In genomic region chr21:39696196-39696595, GRCh38 we compare ENCODE assay signal across 24 cellular contexts. TPM values are rescaled to one million over a fixed set of nuclear protein-coding genes. Genes with fewer than 3 reads are reported as not detected.
"Had no signal": no experiment of that assay in that cellular context is flagged by ENCODE, and none has a peak within 500 bp of the region (broad histone marks: within the 10 kb centered on the region; RNA-seq: fewer than 3 reads in every experiment).

No MANE protein-coding gene starts in this region.

- H3K4me1 ChIP-seq: SJCRH30 had no signal

- H3K27ac ChIP-seq: KMS-11, PC-9, RWPE1, SJCRH30, SK-N-MC had no signal

- H3K27me3 ChIP-seq: MG63, SJCRH30 had no signal

- H3K4me3 ChIP-seq: MG63, PC-9, SJCRH30, SK-N-MC had no signal

- H3K9me3 ChIP-seq: MG63, SJCRH30 had no signal

- DNase-seq: Karpas-422, KBM-7, MG63, NCI-H1048, NCI-H1436, NCI-H1694, NCI-H187, NCI-H1930, NCI-H2107, NCI-H226, NCI-H446 treated with DMSO at 0.1 percent for 48 hours, NCI-H510A, NCI-H524, NCI-H526, PC-9, SHP77, SIG-M5 had no signal

- H3K36me3 ChIP-seq: MG63, SJCRH30 had no signal

RNA-seq across cellular contexts. Expression of gene IGSF5, which starts 48.8 kb away (rescaled TPM):
- total RNA-seq: M059J, OCI-LY7, PC-9, RPMI7951 had no signal
